In genomic region chr3:107579372-107579771, GRCh38 we compare ENCODE assay signal across 20 cellular contexts.
"Had no signal": no experiment of that assay in that cellular context is flagged by ENCODE, and none has a peak within 500 bp of the region (broad histone marks: within the 10 kb centered on the region; RNA-seq: fewer than 3 reads in every experiment).

No MANE protein-coding gene starts in this region.

- H3K4me1 ChIP-seq: lower lobe of right lung, right lobe of liver, suprapubic skin, tibial nerve had no signal

- H3K9me3 ChIP-seq: body of pancreas, lower lobe of right lung, right lobe of liver, stomach, suprapubic skin, tibial nerve had no signal

- H3K27me3 Mint-ChIP-seq: activated B cell treated with CpG ODN at 0.5 μM for 24 hours; activated CD4-positive, alpha-beta T cell treated with anti-CD3 and anti-CD28 coated beads for 36 hours; activated naive CD8-positive, alpha-beta T cell treated with anti-CD3 and anti-CD28 coated beads, Interleukin-2, amount 50 U/mL, for 24 hours; natural killer cell treated with Interleukin-12 subunit alpha and Interleukin-12 subunit beta and Interleukin-15 and Interleukin-18, amount 100 ng/mL, for 72 hours had no signal

- H3K4me3 ChIP-seq: body of pancreas, lower lobe of right lung, right lobe of liver, skin epidermis, stomach, suprapubic skin, tibial nerve had no signal

- DNase-seq: activated B cell treated with CpG ODN at 0.5 μM for 24 hours; activated CD4-positive, alpha-beta T cell treated with anti-CD3 and anti-CD28 coated beads for 36 hours; activated CD4-positive, alpha-beta T cell treated with anti-CD3 and anti-CD28 coated beads, Interleukin-2, amount 50 U/mL, for 48 hours; activated naive CD4-positive, alpha-beta T cell treated with anti-CD3 and anti-CD28 coated beads for 36 hours; activated naive CD8-positive, alpha-beta T cell treated with anti-CD3 and anti-CD28 coated beads, Interleukin-2, amount 50 U/mL, for 24 hours; activated T-cell treated with anti-CD3 and anti-CD28 coated beads, Interleukin-2, amount 50 U/mL, for 48 hours; anterior cingulate cortex; body of pancreas; kidney; lower lobe of right lung; nucleus accumbens; posterior cingulate gyrus; right lobe of liver; stimulated activated CD4-positive, alpha-beta T cell treated with anti-CD3 and anti-CD28 coated beads, Interleukin-1b, Interleukin-23, amount 100 ng/mL, for 48 hours; stomach; T-helper 9 cell had no signal

- H3K36me3 ChIP-seq: lower lobe of right lung, right lobe of liver, suprapubic skin, tibial nerve had no signal

- H3K27ac Mint-ChIP-seq: activated CD4-positive, alpha-beta T cell treated with anti-CD3 and anti-CD28 coated beads for 36 hours; activated naive CD4-positive, alpha-beta T cell treated with anti-CD3 and anti-CD28 coated beads for 36 hours; activated naive CD8-positive, alpha-beta T cell treated with anti-CD3 and anti-CD28 coated beads, Interleukin-2, amount 50 U/mL, for 24 hours had no signal

- H3K4me3 Mint-ChIP-seq: activated B cell treated with CpG ODN at 0.5 μM for 24 hours; activated CD4-positive, alpha-beta T cell treated with anti-CD3 and anti-CD28 coated beads for 36 hours; activated naive CD4-positive, alpha-beta T cell treated with anti-CD3 and anti-CD28 coated beads for 36 hours; activated naive CD8-positive, alpha-beta T cell treated with anti-CD3 and anti-CD28 coated beads, Interleukin-2, amount 50 U/mL, for 24 hours; natural killer cell treated with Interleukin-12 subunit alpha and Interleukin-12 subunit beta and Interleukin-15 and Interleukin-18, amount 100 ng/mL, for 72 hours had no signal

- H3K27ac ChIP-seq: body of pancreas, lower lobe of right lung, right lobe of liver, skin epidermis, stomach, suprapubic skin, tibial nerve had no signal

- FAIRE-seq: kidney had no signal

- H3K27me3 ChIP-seq: body of pancreas, right lobe of liver, stomach, suprapubic skin, tibial nerve had no signal

- H3K36me3 Mint-ChIP-seq: natural killer cell treated with Interleukin-12 subunit alpha and Interleukin-12 subunit beta and Interleukin-15 and Interleukin-18, amount 100 ng/mL, for 72 hours had no signal

- ATAC-seq: activated CD4-positive, alpha-beta T cell treated with anti-CD3 and anti-CD28 coated beads for 36 hours; activated naive CD8-positive, alpha-beta T cell treated with anti-CD3 and anti-CD28 coated beads, Interleukin-2, amount 50 U/mL, for 24 hours; body of pancreas; lower lobe of right lung; natural killer cell treated with Interleukin-12 subunit alpha and Interleukin-12 subunit beta and Interleukin-15 and Interleukin-18, amount 100 ng/mL, for 72 hours; right lobe of liver had no signal

- H3K9me3 Mint-ChIP-seq: activated B cell treated with CpG ODN at 0.5 μM for 24 hours; activated naive CD4-positive, alpha-beta T cell treated with anti-CD3 and anti-CD28 coated beads for 36 hours; activated naive CD8-positive, alpha-beta T cell treated with anti-CD3 and anti-CD28 coated beads, Interleukin-2, amount 50 U/mL, for 24 hours; natural killer cell treated with Interleukin-12 subunit alpha and Interleukin-12 subunit beta and Interleukin-15 and Interleukin-18, amount 100 ng/mL, for 72 hours had no signal
